ENCODE assay signal across 29 cellular contexts in the genomic region with DNA sequence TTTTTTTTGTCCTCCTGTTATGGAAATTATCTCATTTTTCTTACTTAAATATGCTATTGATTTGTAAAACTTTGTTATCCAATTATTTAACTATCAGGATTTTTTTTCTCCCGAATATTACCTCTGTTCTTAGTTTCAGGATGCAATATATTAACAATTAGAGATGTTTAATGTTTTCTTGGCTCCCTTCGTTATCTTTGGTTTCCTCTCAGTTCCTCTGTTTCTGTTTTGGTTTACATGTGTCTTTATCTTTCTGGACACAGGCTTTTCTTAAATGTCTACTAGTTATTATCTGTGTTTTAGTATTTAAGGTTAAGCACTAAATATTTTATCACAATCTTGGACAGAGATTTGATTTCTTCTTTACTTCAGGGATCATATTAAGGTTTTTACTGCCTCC.
"Had no signal": no experiment of that assay in that cellular context is flagged by ENCODE, and none has a peak within 500 bp of the region (broad histone marks: within the 10 kb centered on the region; RNA-seq: fewer than 3 reads in every experiment).

No MANE protein-coding gene starts in this region.

- ATAC-seq: stimulated activated effector memory CD8-positive, alpha-beta T cell treated with anti-CD3 and anti-CD28 coated beads, Interleukin-12 subunit alpha, Interleukin-12 subunit beta, amount 100 ng/mL, for 72 hours; stimulated activated memory B cell treated with anti-CD40 and anti-IgM and Interleukin-4, amounts not matched to agents 10 μg/mL and 1 μg/mL and 100 μg/mL, for 72 hours; stimulated activated naive B cell treated with anti-CD40 and anti-IgM and Interleukin-4, amounts not matched to agents 10 μg/mL and 1 μg/mL and 100 μg/mL, for 72 hours; stimulated activated naive CD8-positive, alpha-beta T cell treated with anti-CD3 and anti-CD28 coated beads, Interleukin-15, amount 100 ng/mL, for 72 hours; stimulated activated naive CD8-positive, alpha-beta T cell treated with anti-CD3 and anti-CD28 coated beads, Interleukin-15, Interleukin-2, amounts not matched to agents 100 U/mL and 50 U/mL, for 24 hours; upper lobe of right lung had no signal

- H3K9me3 Mint-ChIP-seq: stimulated activated memory B cell treated with anti-CD40 and anti-IgM and Interleukin-4, amounts not matched to agents 10 μg/mL and 1 μg/mL and 100 μg/mL, for 72 hours; stimulated activated naive B cell treated with anti-CD40 and anti-IgM and Interleukin-4, amounts not matched to agents 10 μg/mL and 1 μg/mL and 100 μg/mL, for 72 hours had no signal

- H3K27me3 ChIP-seq: stomach, suprapubic skin, testis, thyroid gland, tibial artery, tibial nerve, transverse colon, upper lobe of left lung, upper lobe of right lung, uterus, vagina had no signal

- H3K27me3 Mint-ChIP-seq: stimulated activated memory B cell treated with anti-CD40 and anti-IgM and Interleukin-4, amounts not matched to agents 10 μg/mL and 1 μg/mL and 100 μg/mL, for 72 hours; stimulated activated naive B cell treated with anti-CD40 and anti-IgM and Interleukin-4, amounts not matched to agents 10 μg/mL and 1 μg/mL and 100 μg/mL, for 72 hours; stimulated activated naive CD8-positive, alpha-beta T cell treated with anti-CD3 and anti-CD28 coated beads, Interleukin-15, amount 100 ng/mL, for 72 hours; stimulated activated naive CD8-positive, alpha-beta T cell treated with anti-CD3 and anti-CD28 coated beads, Interleukin-15, Interleukin-2, amounts not matched to agents 100 ng/mL and 50 ng/mL, for 24 hours; type B pancreatic cell had no signal

- H3K36me3 Mint-ChIP-seq: stimulated activated effector memory CD8-positive, alpha-beta T cell treated with anti-CD3 and anti-CD28 coated beads, Interleukin-12 subunit alpha, Interleukin-12 subunit beta, amount 100 ng/mL, for 72 hours; stimulated activated memory B cell treated with anti-CD40 and anti-IgM and Interleukin-4, amounts not matched to agents 10 μg/mL and 1 μg/mL and 100 μg/mL, for 72 hours; stimulated activated naive B cell treated with anti-CD40 and anti-IgM and Interleukin-4, amounts not matched to agents 10 μg/mL and 1 μg/mL and 100 μg/mL, for 72 hours; type B pancreatic cell had no signal

- FAIRE-seq: urothelium cell line had no signal

- H3K4me3 Mint-ChIP-seq: stimulated activated effector memory CD8-positive, alpha-beta T cell treated with anti-CD3 and anti-CD28 coated beads, Interleukin-12 subunit alpha, Interleukin-12 subunit beta, amount 100 ng/mL, for 72 hours; stimulated activated memory B cell treated with anti-CD40 and anti-IgM and Interleukin-4, amounts not matched to agents 10 μg/mL and 1 μg/mL and 100 μg/mL, for 72 hours; stimulated activated naive B cell treated with anti-CD40 and anti-IgM and Interleukin-4, amounts not matched to agents 10 μg/mL and 1 μg/mL and 100 μg/mL, for 72 hours; stimulated activated naive CD8-positive, alpha-beta T cell treated with anti-CD3 and anti-CD28 coated beads, Interleukin-15, amount 100 ng/mL, for 72 hours; stimulated activated naive CD8-positive, alpha-beta T cell treated with anti-CD3 and anti-CD28 coated beads, Interleukin-15, Interleukin-2, amounts not matched to agents 100 ng/mL and 50 ng/mL, for 24 hours; type B pancreatic cell had no signal

- H3K4me1 ChIP-seq: stomach, suprapubic skin, testis, thyroid gland, tibial artery, tibial nerve, upper lobe of left lung, upper lobe of right lung, uterus, vagina had no signal

- H3K4me1 Mint-ChIP-seq: stimulated activated effector memory CD8-positive, alpha-beta T cell treated with anti-CD3 and anti-CD28 coated beads, Interleukin-12 subunit alpha, Interleukin-12 subunit beta, amount 100 ng/mL, for 72 hours; stimulated activated memory B cell treated with anti-CD40 and anti-IgM and Interleukin-4, amounts not matched to agents 10 μg/mL and 1 μg/mL and 100 μg/mL, for 72 hours; stimulated activated naive B cell treated with anti-CD40 and anti-IgM and Interleukin-4, amounts not matched to agents 10 μg/mL and 1 μg/mL and 100 μg/mL, for 72 hours; stimulated activated naive CD8-positive, alpha-beta T cell treated with anti-CD3 and anti-CD28 coated beads, Interleukin-15, amount 100 ng/mL, for 72 hours had no signal

- DNase-seq: stimulated activated CD4-positive, alpha-beta T cell treated with anti-CD3 and anti-CD28 coated beads, Interleukin-2, amount 100 ng/mL, for 48 hours; stimulated activated CD4-positive, alpha-beta T cell treated with anti-CD3 and anti-CD28 coated beads, Interleukin-4, amount 100 ng/mL, for 1 hour; stimulated activated CD4-positive, alpha-beta T cell treated with anti-CD3 and anti-CD28 coated beads, Interleukin-4, amount 100 ng/mL, for 24 hours; stimulated activated CD4-positive, alpha-beta T cell treated with anti-CD3 and anti-CD28 coated beads, Interleukin-4, amount 100 ng/mL, for 4 hours; stimulated activated CD8-positive, alpha-beta memory T cell treated with anti-CD3 and anti-CD28 coated beads, Interleukin-4, amount 100 ng/mL, for 48 hours; stimulated activated naive B cell treated with anti-CD40 and anti-IgM and Interleukin-4, amounts not matched to agents 10 μg/mL and 1 μg/mL and 100 μg/mL, for 72 hours; stimulated activated naive CD4-positive, alpha-beta T cell; stimulated activated naive CD4-positive, alpha-beta T cell treated with Interleukin-2 at 50 U/mL for 16 hours; stimulated activated naive CD8-positive, alpha-beta T cell treated with anti-CD3 and anti-CD28 coated beads, Interleukin-15, amount 100 ng/mL, for 72 hours; stimulated activated naive CD8-positive, alpha-beta T cell treated with anti-CD3 and anti-CD28 coated beads, Interleukin-15, Interleukin-2, amounts not matched to agents 100 U/mL and 50 U/mL, for 24 hours; stomach; substantia nigra; testis; thyroid gland; tibial artery; transverse colon; trophoblast cell; upper lobe of left lung; upper lobe of right lung; uterus had no signal

- H3K27ac Mint-ChIP-seq: stimulated activated effector memory CD8-positive, alpha-beta T cell treated with anti-CD3 and anti-CD28 coated beads, Interleukin-12 subunit alpha, Interleukin-12 subunit beta, amount 100 ng/mL, for 72 hours; stimulated activated memory B cell treated with anti-CD40 and anti-IgM and Interleukin-4, amounts not matched to agents 10 μg/mL and 1 μg/mL and 100 μg/mL, for 72 hours; stimulated activated naive B cell treated with anti-CD40 and anti-IgM and Interleukin-4, amounts not matched to agents 10 μg/mL and 1 μg/mL and 100 μg/mL, for 72 hours; stimulated activated naive CD8-positive, alpha-beta T cell treated with anti-CD3 and anti-CD28 coated beads, Interleukin-15, amount 100 ng/mL, for 72 hours; stimulated activated naive CD8-positive, alpha-beta T cell treated with anti-CD3 and anti-CD28 coated beads, Interleukin-15, Interleukin-2, amounts not matched to agents 100 ng/mL and 50 ng/mL, for 24 hours; type B pancreatic cell had no signal

- H3K36me3 ChIP-seq: stomach, suprapubic skin, thoracic aorta, thyroid gland, tibial artery, tibial nerve, transverse colon, upper lobe of left lung, upper lobe of right lung, uterus, vagina had no signal

- H3K9me3 ChIP-seq: stomach, suprapubic skin, testis, thoracic aorta, thyroid gland, tibial artery, tibial nerve, transverse colon, upper lobe of left lung, upper lobe of right lung, uterus, vagina had no signal

- H3K27ac ChIP-seq: stomach, suprapubic skin, testis, thoracic aorta, thyroid gland, tibial artery, tibial nerve, transverse colon, upper lobe of left lung, upper lobe of right lung, uterus, vagina had no signal

- H3K4me3 ChIP-seq: stomach, suprapubic skin, testis, thoracic aorta, thyroid gland, tibial artery, tibial nerve, transverse colon, upper lobe of left lung, upper lobe of right lung, uterus, vagina had no signal
